ENCODE assay signal across 14 cellular contexts in genomic region chr9:136361757-136362449, GRCh38. TPM values are rescaled to one million over a fixed set of nuclear protein-coding genes. Genes with fewer than 3 reads are reported as not detected.
A peak's percentile ranks its signal among the peaks of the same experiment; 100 is the strongest.
DNase-seq lines count a peak whose midpoint lies in the region; ATAC-seq and TF ChIP-seq lines count a peak whose summit lies in the region.
"Had no signal": no experiment of that assay in that cellular context is flagged by ENCODE, and none has a peak within 500 bp of the region (broad histone marks: within the 10 kb centered on the region; RNA-seq: fewer than 3 reads in every experiment).

No MANE protein-coding gene starts in this region.

- peak overlapping the region; percentile 62; the same call in 1 of the 3 replicates for H2BK15ac ChIP-seq in IMR-90 (ENCODE audit: low read depth, low read length)

- peak overlapping the region in 3 of 10 donors; percentile 19 to 79 (median 63) for H3K4me3 Mint-ChIP-seq in naive thymus-derived CD4-positive, alpha-beta T cell
- H3K4me3 Mint-ChIP-seq in activated CD8-positive, alpha-beta memory T cell treated with anti-CD3 and anti-CD28 coated beads, Interleukin-2, amount 10 ng/mL, durations not matched to agents 7 days and 5 days, result no peak overlapping the region

- peak overlapping the region; percentile 36; the same call in 1 of the 2 replicates for H2BK20ac ChIP-seq in IMR-90 (ENCODE audit: low read depth, low read length)

- CTCF ChIA-PET in IMR-90 (lab: Yijun Ruan, JAX), result interaction anchor here (0.6 kb wide), 1 partner anchor 35 kb away, joined by 3 read pairs; the partner anchor contains the start of gene GPSM1
- CTCF ChIA-PET in naive thymus-derived CD4-positive, alpha-beta T cell (lab: Charles Lee), result no interaction called here
- CTCF ChIA-PET in activated CD8-positive, alpha-beta memory T cell treated with anti-CD3 and anti-CD28 coated beads, Interleukin-2, amount 10 ng/mL, durations not matched to agents 7 days and 5 days (lab: Charles Lee), result interaction anchor here (1.7 to 5.0 kb wide), 3 partner anchors 22 to 122 kb away, joined by 4 to 52 read pairs (median 8); partner anchors contain the start of gene SNAPC4

- H3K27me3 ChIP-seq in IMR-90 (ENCODE audit: control insufficient read depth, insufficient read depth, low read length), result no peaks in the 10 kb centered on the region
- no peaks in the 10 kb centered on the region for H3K27me3 ChIP-seq in naive thymus-derived CD4-positive, alpha-beta T cell (ENCODE audit: control insufficient read depth in 2 of 2, insufficient read depth in 2 of 2, low read length in 2 of 2)

- ATAC-seq in IMR-90 (ENCODE audit: low read depth), result no peak
- ATAC-seq in naive thymus-derived CD4-positive, alpha-beta T cell, result no peak
- no peak for ATAC-seq in activated CD8-positive, alpha-beta memory T cell treated with anti-CD3 and anti-CD28 coated beads, Interleukin-2, amount 10 ng/mL, durations not matched to agents 7 days and 5 days

- peaks cover 6% of the 10 kb centered on the region for H3K9me1 ChIP-seq in IMR-90 (ENCODE audit: insufficient read depth, low read length)

- TF ChIP-seq CTCF in IMR-90 (conservative IDR thresholded peaks at IDR 0.05; ENCODE audit: low read depth, low read length), result no peak

- no peak for TF ChIP-seq RAD21 in IMR-90 (IDR thresholded peaks at IDR 0.05; ENCODE audit: low read length)

- H2BK5ac ChIP-seq in IMR-90 (ENCODE audit: low read depth, low read length, poor library complexity, severe bottlenecking), result peak overlapping the region; percentile 84

- H3K4me1 ChIP-seq in IMR-90 (ENCODE audit: control insufficient read depth, insufficient read depth, low read length), result peaks cover 29% of the 10 kb centered on the region
- H3K4me1 ChIP-seq in naive thymus-derived CD4-positive, alpha-beta T cell (ENCODE audit: control insufficient read depth in 2 of 2, insufficient read depth in 2 of 2, low read length in 2 of 2), result peaks cover 0 to 5% of the 10 kb centered on the region in 2 donors

- peak overlapping the region; percentile 42 for H4K5ac ChIP-seq in IMR-90 (ENCODE audit: low read depth, low read length)

- no peaks in the 10 kb centered on the region for H3K36me3 Mint-ChIP-seq in naive thymus-derived CD4-positive, alpha-beta T cell
- no peaks in the 10 kb centered on the region for H3K36me3 Mint-ChIP-seq in activated CD8-positive, alpha-beta memory T cell treated with anti-CD3 and anti-CD28 coated beads, Interleukin-2, amount 10 ng/mL, durations not matched to agents 7 days and 5 days

- H3K9me3 ChIP-seq in IMR-90 (ENCODE audit: control insufficient read depth, insufficient read depth, low read length), result no peaks in the 10 kb centered on the region
- no peaks in the 10 kb centered on the region for H3K9me3 ChIP-seq in naive thymus-derived CD4-positive, alpha-beta T cell (ENCODE audit: control insufficient read depth in 2 of 3, low read length in 3 of 3)

- no peak overlapping the region for H3K4me3 ChIP-seq in IMR-90 (ENCODE audit: insufficient read depth, low read depth, low read length)
- no peak overlapping the region for H3K4me3 ChIP-seq in naive thymus-derived CD4-positive, alpha-beta T cell (ENCODE audit: low read length)

- peak overlapping the region; percentile 80 for H2AFZ ChIP-seq in IMR-90 (replicated peaks; ENCODE audit: low read length, poor library complexity)

- H4K91ac ChIP-seq in IMR-90 (ENCODE audit: insufficient read depth, low read depth, low read length), result peak overlapping the region; percentile 91

- peak overlapping the region; percentile 56 for H3K14ac ChIP-seq in IMR-90 (replicated peaks; ENCODE audit: low read depth, low read length)

- peak overlapping the region; percentile 36 for H3K9ac ChIP-seq in IMR-90 (ENCODE audit: low read depth, low read length)

- H3K23ac ChIP-seq in IMR-90 (ENCODE audit: low read depth, low read length), result peak overlapping the region; percentile 90; the same call in 1 of the 2 replicates

- peak; percentile 24 for DNase-seq in AG08395 (ENCODE audit: low spot score)
- DNase-seq in IMR-90, result peak; percentile 30
- DNase-seq in fibroblast of gingiva (ENCODE audit: low read depth), result peak; percentile 53
- DNase-seq in naive thymus-derived CD4-positive, alpha-beta T cell, result no peak
- DNase-seq in amniotic stem cell (lab: John Stamatoyannopoulos, UW), result no peak
- DNase-seq in NCI-H2171 treated with DMSO at 0.1 percent for 48 hours (lab: John Stamatoyannopoulos, UW), result no peak
- DNase-seq in activated CD8-positive, alpha-beta memory T cell treated with anti-CD3 and anti-CD28 coated beads, Interleukin-2, amount 10 ng/mL, durations not matched to agents 7 days and 5 days, result no peak
- no peak for DNase-seq in foreskin melanocyte
- DNase-seq: activated CD4-positive, alpha-beta T cell treated with anti-CD3 and anti-CD28 coated beads, Interleukin-2, amount 50 U/mL, for 4 hours; DMS53; effector memory CD4-positive, alpha-beta T cell; NCI-H187; NCI-H526 treated with DMSO at 0.1 percent for 48 hours had no signal

- dilution Hi-C loops in IMR-90 (cut with HindIII; ENCODE audit: low sequenced_read_pairs, unreplicated experiment), result no loop called here

- peak overlapping the region; percentile 21; the same call in 1 of the 2 replicates for H3K4me2 ChIP-seq in IMR-90 (ENCODE audit: low read depth, low read length)

- H4K20me1 ChIP-seq in IMR-90 (ENCODE audit: insufficient read depth, low read length), result no peaks in the 10 kb centered on the region; the same call in 1 of the 2 replicates

- 74% methylated on average over 16 of the region's 26 CpGs; no CpG with 5 or more reads in 1 of the 2 experiments for WGBS in IMR-90 (ENCODE audit: extremely low coverage in 2 of 2, insufficient read length in 1 of 2), 2 experiments

- H2AK9ac ChIP-seq in IMR-90 (replicated peaks; ENCODE audit: low read depth, low read length, poor library complexity), result peak overlapping the region; percentile 95

- peaks cover 0 to 6% (median 0%) of the 10 kb centered on the region in 7 donors for H3K4me1 Mint-ChIP-seq in naive thymus-derived CD4-positive, alpha-beta T cell
- H3K4me1 Mint-ChIP-seq in activated CD8-positive, alpha-beta memory T cell treated with anti-CD3 and anti-CD28 coated beads, Interleukin-2, amount 10 ng/mL, durations not matched to agents 7 days and 5 days, result peaks cover 11% of the 10 kb centered on the region

- H3K9me3 Mint-ChIP-seq in naive thymus-derived CD4-positive, alpha-beta T cell, result no peaks in the 10 kb centered on the region
- no peaks in the 10 kb centered on the region for H3K9me3 Mint-ChIP-seq in activated CD8-positive, alpha-beta memory T cell treated with anti-CD3 and anti-CD28 coated beads, Interleukin-2, amount 10 ng/mL, durations not matched to agents 7 days and 5 days (ENCODE audit: low read depth)
- H3K9me3 Mint-ChIP-seq: activated T-helper 2 cell treated with anti-CD3 and anti-CD28 coated beads, Interferon-gamma antibody, Interleukin-2, Interleukin-4, amounts not matched to agents 10 μg/mL and 5 μg/mL and 100 μg/mL, durations not matched to agents 14 hours and 24 hours and 36 hours had no signal

- H4K8ac ChIP-seq in IMR-90 (ENCODE audit: low read depth in 2 of 2, low read length in 2 of 2), result peak overlapping the region; percentile 87 to 90; a peak in 3 of 4 replicates

- TF ChIP-seq POLR2A in IMR-90 (IDR thresholded peaks at IDR 0.05; ENCODE audit: low read depth, low read length), result no peak

- H3K4ac ChIP-seq in IMR-90 (ENCODE audit: low read depth, low read length), result peak overlapping the region; percentile 94

- no peaks in the 10 kb centered on the region for H3K27me3 Mint-ChIP-seq in naive thymus-derived CD4-positive, alpha-beta T cell
- no peaks in the 10 kb centered on the region for H3K27me3 Mint-ChIP-seq in activated CD8-positive, alpha-beta memory T cell treated with anti-CD3 and anti-CD28 coated beads, Interleukin-2, amount 10 ng/mL, durations not matched to agents 7 days and 5 days

- in situ Hi-C loops in IMR-90 (cut with MboI; ENCODE audit: low sequenced_read_pairs), result no loop called here

- BruUV-seq in IMR-90 (replicated peaks; lab: Mats Ljungman, UMichigan), result no TSS peak

- POLR2A ChIA-PET in IMR-90 (lab: Charles Lee; ENCODE audit: unreplicated experiment), result no interaction called here
- POLR2A ChIA-PET in naive thymus-derived CD4-positive, alpha-beta T cell (lab: Charles Lee), result interaction anchor here (0.8 to 2.7 kb wide), 2 partner anchors 34 to 547 kb away, joined by 3 to 7 read pairs; partner anchors contain the start of gene GPSM1

- peak overlapping the region; percentile 83 for H3K27ac ChIP-seq in IMR-90 (ENCODE audit: insufficient read depth, low read length)
- peak overlapping the region; percentile 75 for H3K27ac ChIP-seq in naive thymus-derived CD4-positive, alpha-beta T cell (ENCODE audit: low read depth, low read length)

- peaks cover 21% of the 10 kb centered on the region; the same call in 1 of the 2 replicates for H3K36me3 ChIP-seq in IMR-90 (ENCODE audit: control insufficient read depth, insufficient read depth, low read length)
- peaks cover 0 to 29% (median 0%) of the 10 kb centered on the region in 3 experiments for H3K36me3 ChIP-seq in naive thymus-derived CD4-positive, alpha-beta T cell (ENCODE audit: control insufficient read depth in 2 of 3, insufficient read depth in 3 of 3, low read length in 3 of 3)

- H3K79me1 ChIP-seq in IMR-90 (ENCODE audit: low read depth in 1 of 2, low read length in 2 of 2), result peaks cover 3 to 33% of the 10 kb centered on the region in 2 experiments; a peak in 3 of 4 replicates

- H2AK5ac ChIP-seq in IMR-90 (ENCODE audit: low read depth, low read length), result peak overlapping the region; percentile 90; the same call in 1 of the 2 replicates

- peak overlapping the region; percentile 82 for H2BK120ac ChIP-seq in IMR-90 (ENCODE audit: low read depth, low read length)

- intact Hi-C loops in IMR-90 (cut with micrococcal nuclease), result no loop called here
- intact Hi-C loops in naive thymus-derived CD4-positive, alpha-beta T cell (cut with micrococcal nuclease), result loop anchor here (2.0 kb wide), 3 partner anchors 253 to 429 kb away; partner anchors contain the start of gene TMEM141 (in 1 of the 2)

- H3K27ac Mint-ChIP-seq in naive thymus-derived CD4-positive, alpha-beta T cell, result peak overlapping the region in 1 of 9 donors; percentile 75
- H3K27ac Mint-ChIP-seq in activated CD8-positive, alpha-beta memory T cell treated with anti-CD3 and anti-CD28 coated beads, Interleukin-2, amount 10 ng/mL, durations not matched to agents 7 days and 5 days, result no peak overlapping the region
- H3K27ac Mint-ChIP-seq: activated T-helper 2 cell treated with anti-CD3 and anti-CD28 coated beads, Interferon-gamma antibody, Interleukin-2, Interleukin-4, amounts not matched to agents 10 μg/mL and 5 μg/mL and 100 μg/mL, durations not matched to agents 14 hours and 24 hours and 36 hours had no signal

- peak overlapping the region; percentile 21 for H3K18ac ChIP-seq in IMR-90 (ENCODE audit: low read depth, low read length)

- 0 out of 2 replicates have a peak overlapping the region, but pooled peaks have one; percentile 9 for H3K56ac ChIP-seq in IMR-90 (ENCODE audit: extremely low read depth, insufficient read depth, low read length)

RNA-seq across cellular contexts. Expression of gene DNLZ, which starts 1.6 kb away (rescaled TPM):
- total RNA-seq in IMR-90 (2012; rRNA removed), result 2.0 and 6.1 TPM in 2 replicates
- polyA plus RNA-seq in IMR-90 (2012; rRNA removed), result 11.4 and 20.3 TPM in 2 replicates
- 19.7 and 40.1 TPM in 2 replicates for polyA plus RNA-seq in IMR-90 (2012; cell fraction: cytosol; rRNA removed)
- polyA plus RNA-seq in IMR-90 (2012; cell fraction: nucleus; rRNA removed; ENCODE audit: low replicate concordance), result 8.7 and 31.6 TPM in 2 replicates
- 10 to 100 TPM; 17.2 to 27.5 (median 24.8) TPM for total RNA-seq in naive thymus-derived CD4-positive, alpha-beta T cell
- 10 to 100 TPM; 46.6 to 51.3 TPM for polyA plus RNA-seq in naive thymus-derived CD4-positive, alpha-beta T cell
- 10 to 100 TPM; 22.4 to 23.7 TPM for total RNA-seq in activated CD8-positive, alpha-beta memory T cell treated with anti-CD3 and anti-CD28 coated beads, Interleukin-2, amount 10 ng/mL, durations not matched to agents 7 days and 5 days

RNA-seq across cellular contexts. Expression of gene CARD9, which starts 11.6 kb away (rescaled TPM):
- total RNA-seq in IMR-90 (2012; rRNA removed), result 0.36 and 1.1 TPM in 2 replicates
- polyA plus RNA-seq in IMR-90 (2012; rRNA removed), result 1.5 and 1.9 TPM in 2 replicates
- 0.47 and 1.0 TPM in 2 replicates for polyA plus RNA-seq in IMR-90 (2012; cell fraction: cytosol; rRNA removed)
- polyA plus RNA-seq in IMR-90 (2012; cell fraction: nucleus; rRNA removed; ENCODE audit: low replicate concordance), result 9.8 and 17.9 TPM in 2 replicates
- total RNA-seq in naive thymus-derived CD4-positive, alpha-beta T cell, result 10 to 100 TPM in 1 of 5 experiments, 1 to 10 TPM in 4; 1.1 to 19.9 (median 1.4) TPM
- polyA plus RNA-seq in naive thymus-derived CD4-positive, alpha-beta T cell, result under 1 TPM; 0.10 to 0.18 TPM
- total RNA-seq in activated CD8-positive, alpha-beta memory T cell treated with anti-CD3 and anti-CD28 coated beads, Interleukin-2, amount 10 ng/mL, durations not matched to agents 7 days and 5 days, result 1 to 10 TPM in 1 of 2 experiments, under 1 TPM in 1; 0.50 to 3.1 TPM

RNA-seq across cellular contexts. Expression of gene GPSM1, which starts 34.6 kb away (rescaled TPM):
- total RNA-seq in IMR-90 (2012; rRNA removed), result 28.7 and 29.7 TPM in 2 replicates
- 71.2 and 91.4 TPM in 2 replicates for polyA plus RNA-seq in IMR-90 (2012; rRNA removed)
- polyA plus RNA-seq in IMR-90 (2012; cell fraction: cytosol; rRNA removed), result 45.5 and 87.8 TPM in 2 replicates
- 297 and 693 TPM in 2 replicates for polyA plus RNA-seq in IMR-90 (2012; cell fraction: nucleus; rRNA removed; ENCODE audit: low replicate concordance)
- total RNA-seq in naive thymus-derived CD4-positive, alpha-beta T cell, result 10 to 100 TPM in 1 of 5 experiments, 1 to 10 TPM in 4; 6.1 to 11.5 (median 8.6) TPM
- polyA plus RNA-seq in naive thymus-derived CD4-positive, alpha-beta T cell, result 1 to 10 TPM in 1 of 2 donors, under 1 TPM in 1; 0.87 to 1.4 TPM
- total RNA-seq in activated CD8-positive, alpha-beta memory T cell treated with anti-CD3 and anti-CD28 coated beads, Interleukin-2, amount 10 ng/mL, durations not matched to agents 7 days and 5 days, result 1 to 10 TPM; 4.5 to 6.7 TPM

RNA-seq across cellular contexts. Expression of gene SNAPC4, which starts 38.1 kb away (rescaled TPM):
- 2.5 and 3.1 TPM in 2 replicates for total RNA-seq in IMR-90 (2012; rRNA removed)
- polyA plus RNA-seq in IMR-90 (2012; rRNA removed), result 6.5 and 7.6 TPM in 2 replicates
- 3.2 and 3.7 TPM in 2 replicates for polyA plus RNA-seq in IMR-90 (2012; cell fraction: cytosol; rRNA removed)
- 42.0 and 62.6 TPM in 2 replicates for polyA plus RNA-seq in IMR-90 (2012; cell fraction: nucleus; rRNA removed; ENCODE audit: low replicate concordance)
- 10 to 100 TPM; 10.0 to 16.3 (median 12.8) TPM for total RNA-seq in naive thymus-derived CD4-positive, alpha-beta T cell
- 1 to 10 TPM; 1.2 to 2.7 TPM for polyA plus RNA-seq in naive thymus-derived CD4-positive, alpha-beta T cell
- total RNA-seq in activated CD8-positive, alpha-beta memory T cell treated with anti-CD3 and anti-CD28 coated beads, Interleukin-2, amount 10 ng/mL, durations not matched to agents 7 days and 5 days, result 10 to 100 TPM; 12.4 to 17.0 TPM

RNA-seq across cellular contexts. Expression of gene ENTR1, which starts 48.5 kb away (rescaled TPM):
- 14.5 and 17.2 TPM in 2 replicates for total RNA-seq in IMR-90 (2012; rRNA removed)
- 34.9 and 37.3 TPM in 2 replicates for polyA plus RNA-seq in IMR-90 (2012; rRNA removed)
- 30.9 and 32.0 TPM in 2 replicates for polyA plus RNA-seq in IMR-90 (2012; cell fraction: cytosol; rRNA removed)
- 139 and 181 TPM in 2 replicates for polyA plus RNA-seq in IMR-90 (2012; cell fraction: nucleus; rRNA removed; ENCODE audit: low replicate concordance)
- 10 to 100 TPM; 56.3 to 89.0 (median 66.6) TPM for total RNA-seq in naive thymus-derived CD4-positive, alpha-beta T cell
- 10 to 100 TPM in 1 of 2 donors, 1 to 10 TPM in 1; 9.2 to 14.4 TPM for polyA plus RNA-seq in naive thymus-derived CD4-positive, alpha-beta T cell
- 10 to 100 TPM; 47.4 to 54.2 TPM for total RNA-seq in activated CD8-positive, alpha-beta memory T cell treated with anti-CD3 and anti-CD28 coated beads, Interleukin-2, amount 10 ng/mL, durations not matched to agents 7 days and 5 days

Comparison
In these comparisons a context has a peak if more than half of its experiments do, and no peak if none do; other contexts are left out.
1. DNase-seq: peak in AG08395 (single experiment), IMR-90 (single experiment) and fibroblast of gingiva (single experiment); none in naive thymus-derived CD4-positive, alpha-beta T cell (0 of 9), amniotic stem cell (single experiment), NCI-H2171 treated with DMSO at 0.1 percent for 48 hours (single experiment), activated CD8-positive, alpha-beta memory T cell treated with anti-CD3 and anti-CD28 coated beads, Interleukin-2, amount 10 ng/mL, durations not matched to agents 7 days and 5 days (single experiment) and foreskin melanocyte (single experiment).